Comparison of ENCODE assay signal across 22 cellular contexts in genomic region chr5:31404325-31404724, GRCh38.
DNase-seq lines count a peak whose midpoint lies in the region; ATAC-seq and TF ChIP-seq lines count a peak whose summit lies in the region.
"Had no signal": no experiment of that assay in that cellular context is flagged by ENCODE, and none has a peak within 500 bp of the region (broad histone marks: within the 10 kb centered on the region; RNA-seq: fewer than 3 reads in every experiment).

No MANE protein-coding gene starts in this region.

- H3K27me3 ChIP-seq in right cardiac atrium (ENCODE audit: control insufficient read depth, insufficient read depth) (no peaks in the 10 kb centered on the region), heart left ventricle (no peaks in the 10 kb centered on the region)
- H3K27me3 ChIP-seq: SJSA1 had no signal

- DNase-seq in right cardiac atrium (no peak), heart left ventricle (no peak), dermis blood vessel endothelial cell (peak; percentile 37), head of caudate nucleus (peak in 22 of 42 donors; percentile 2 to 68 (median 28)), putamen (ENCODE audit: low spot score) (peak; percentile 24), NCI-H1694 treated with DMSO at 0.1 percent for 48 hours (lab: John Stamatoyannopoulos, UW) (no peak), DMS53 (lab: John Stamatoyannopoulos, UW) (no peak)
- DNase-seq: Calu3, DND-41, KBM-7, MV-4-11, NCI-H1105, NCI-H1436 treated with DMSO at 0.1 percent for 48 hours, NCI-H1930, NCI-H2171, NCI-H526, NCI-H82, PC-9 had no signal

- H3K4me1 ChIP-seq in right cardiac atrium (ENCODE audit: control insufficient read depth, insufficient read depth, low read length) (no peaks in the 10 kb centered on the region), heart left ventricle (peaks cover 0 to 11% (median 0%) of the 10 kb centered on the region in 12 donors)
- H3K4me1 ChIP-seq: SJSA1 had no signal

- intact Hi-C loops in right cardiac atrium (cut with DNase I) (no loop called here), heart left ventricle (cut with DNase I) (no loop called here), head of caudate nucleus (cut with DNase I) (no loop called here)

- H3K4me3 ChIP-seq in right cardiac atrium (ENCODE audit: low read length), result no peak overlapping the region
- no peak overlapping the region for H3K4me3 ChIP-seq in heart left ventricle
- H3K4me3 ChIP-seq: PC-9, SJSA1 had no signal

- no peak for TF ChIP-seq CTCF in heart left ventricle (IDR thresholded peaks at IDR 0.05)

- WGBS in right cardiac atrium, result 58% methylated on average over 3 of the region's 3 CpGs
- 65 to 79% (median 72%) methylated on average over 3 of the region's 3 CpGs for WGBS in heart left ventricle, 4 donors

- TF ChIP-seq POLR2A in heart left ventricle (IDR thresholded peaks at IDR 0.05), result no peak

- H3K36me3 ChIP-seq in heart left ventricle, result peaks cover 0 to 94% (median 84%) of the 10 kb centered on the region in 9 donors
- H3K36me3 ChIP-seq: SJSA1 had no signal

- no peak overlapping the region for H3K27ac ChIP-seq in right cardiac atrium (ENCODE audit: low read length)
- H3K27ac ChIP-seq in heart left ventricle, result no peak overlapping the region
- H3K27ac ChIP-seq: 22Rv1, PC-9, SJSA1 had no signal

- peak; percentile 24 to 61 for ATAC-seq in right cardiac atrium
- ATAC-seq in heart left ventricle, result no peak
- no peak for ATAC-seq in HG02852 (IDR thresholded peaks at IDR 0.05; ENCODE audit: unreplicated experiment)
- ATAC-seq: Right ventricle myocardium inferior had no signal

- H3K9me3 ChIP-seq in right cardiac atrium (ENCODE audit: control insufficient read depth, low read length) (no peaks in the 10 kb centered on the region), heart left ventricle (no peaks in the 10 kb centered on the region)
- H3K9me3 ChIP-seq: SJSA1 had no signal

Comparison
In these comparisons a context has a peak if more than half of its experiments do, and no peak if none do; other contexts are left out.
1. ATAC-seq: peak in right cardiac atrium (2 of 2); none in heart left ventricle (0 of 4) and HG02852 (single experiment).
2. DNase-seq: peak in dermis blood vessel endothelial cell (single experiment), head of caudate nucleus (22 of 42) and putamen (single experiment); none in right cardiac atrium (0 of 3), heart left ventricle (0 of 5), NCI-H1694 treated with DMSO at 0.1 percent for 48 hours (single experiment) and DMS53 (single experiment).